ENCODE assay signal across 19 cellular contexts in the genomic region with DNA sequence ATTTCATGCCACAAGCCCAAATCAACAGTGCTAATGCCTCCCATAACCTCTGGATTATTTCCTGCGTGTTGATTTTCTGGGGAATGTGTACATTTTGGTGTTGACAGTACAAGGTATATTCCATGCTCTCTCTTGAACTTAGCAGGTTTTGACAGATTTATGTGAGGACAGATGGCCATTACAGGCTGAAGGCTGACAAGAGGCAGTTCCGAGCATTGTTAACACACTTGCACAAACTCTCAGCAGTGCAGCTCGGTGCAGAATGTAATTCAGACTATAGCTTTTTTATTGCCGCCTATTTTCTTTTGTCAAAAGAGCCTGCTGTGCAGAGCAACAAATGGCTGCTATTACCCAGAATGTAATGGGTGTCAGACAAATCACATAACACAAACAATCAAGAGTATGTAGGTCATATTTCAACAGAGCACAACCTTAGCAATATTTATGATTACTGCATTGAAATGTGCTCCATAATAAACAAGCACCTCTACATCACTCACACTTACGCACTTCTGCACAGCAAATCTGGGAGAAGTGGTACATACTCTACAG.
DNase-seq lines count a peak whose midpoint lies in the region; ATAC-seq and TF ChIP-seq lines count a peak whose summit lies in the region.
"Had no signal": no experiment of that assay in that cellular context is flagged by ENCODE, and none has a peak within 500 bp of the region (broad histone marks: within the 10 kb centered on the region; RNA-seq: fewer than 3 reads in every experiment).

No MANE protein-coding gene starts in this region.

- H3K4me3 Mint-ChIP-seq in activated T-cell treated with anti-CD3 and anti-CD28 coated beads, Interleukin-2, amount 50 U/mL, for 72 hours, result no peak overlapping the region
- H3K4me3 Mint-ChIP-seq: CD4-positive, alpha-beta memory T cell; endodermal cell had no signal

- DNase-seq in AG08396 (ENCODE audit: low spot score) (peak; percentile 3), NCI-H128 (lab: John Stamatoyannopoulos, UW; ENCODE audit: unreplicated experiment) (peak; percentile 71), NCI-H510A (lab: John Stamatoyannopoulos, UW) (peak; percentile 31), left lung (no peak), ecto neural progenitor cell (ENCODE audit: low spot score) (no peak)
- no peak for DNase-seq in stimulated activated CD4-positive, alpha-beta T cell treated with anti-CD3 and anti-CD28 coated beads, Interleukin-4, amount 100 ng/mL, for 1 hour
- DNase-seq in activated T-cell treated with anti-CD3 and anti-CD28 coated beads, Interleukin-2, amount 50 U/mL, for 72 hours, result no peak
- DNase-seq: ACHN; activated CD4-positive, CD25-positive, alpha-beta regulatory T cell; activated CD8-positive, alpha-beta memory T cell treated with anti-CD3 and anti-CD28 coated beads for 24 hours; activated effector memory CD4-positive, alpha-beta T cell treated with Interleukin-2 at 50 U/mL for 16 hours; CD4-positive, alpha-beta memory T cell; cerebellar nuclear complex; endodermal cell; naive B cell; stimulated activated naive CD4-positive, alpha-beta T cell treated with Interleukin-2 at 50 U/mL for 16 hours had no signal

- H3K9me3 Mint-ChIP-seq in activated T-cell treated with anti-CD3 and anti-CD28 coated beads, Interleukin-2, amount 50 U/mL, for 72 hours, result peaks cover 5% of the 10 kb centered on the region in 2 donors
- H3K9me3 Mint-ChIP-seq: endodermal cell had no signal

- H3K4me3 ChIP-seq in left lung, result no peak overlapping the region
- H3K4me3 ChIP-seq: SJCRH30 had no signal

- no peaks in the 10 kb centered on the region for H3K4me1 Mint-ChIP-seq in activated T-cell treated with anti-CD3 and anti-CD28 coated beads, Interleukin-2, amount 50 U/mL, for 72 hours (ENCODE audit: low read depth)
- H3K4me1 Mint-ChIP-seq: CD4-positive, alpha-beta memory T cell; naive B cell had no signal

- no peaks in the 10 kb centered on the region for H3K36me3 ChIP-seq in left lung
- H3K36me3 ChIP-seq: SJCRH30 had no signal

- ATAC-seq in left lung (peak; percentile 54), esophagus mucosa (no peak)
- ATAC-seq in activated T-cell treated with anti-CD3 and anti-CD28 coated beads, Interleukin-2, amount 50 U/mL, for 72 hours (replicated peaks in 1 of 2), result no peak
- ATAC-seq: left lobe of liver had no signal

- H3K27me3 Mint-ChIP-seq in activated T-cell treated with anti-CD3 and anti-CD28 coated beads, Interleukin-2, amount 50 U/mL, for 72 hours (ENCODE audit: low read depth), result no peaks in the 10 kb centered on the region
- H3K27me3 Mint-ChIP-seq: CD4-positive, alpha-beta memory T cell had no signal

- intact Hi-C loops in left lung (cut with DNase I), result no loop called here

- no peak overlapping the region for H3K27ac Mint-ChIP-seq in activated T-cell treated with anti-CD3 and anti-CD28 coated beads, Interleukin-2, amount 50 U/mL, for 72 hours
- H3K27ac Mint-ChIP-seq: CD4-positive, alpha-beta memory T cell; endodermal cell; naive B cell had no signal

- H3K27me3 ChIP-seq in left lung, result no peaks in the 10 kb centered on the region

- TF ChIP-seq CTCF in left lung (IDR thresholded peaks at IDR 0.05), result no peak

- no peaks in the 10 kb centered on the region for H3K36me3 Mint-ChIP-seq in activated T-cell treated with anti-CD3 and anti-CD28 coated beads, Interleukin-2, amount 50 U/mL, for 72 hours (ENCODE audit: insufficient read depth in 2 of 2)
- H3K36me3 Mint-ChIP-seq: CD4-positive, alpha-beta memory T cell; naive B cell had no signal

- H3K27ac ChIP-seq in left lung, result no peak overlapping the region
- H3K27ac ChIP-seq: SJCRH30 had no signal

- H3K4me1 ChIP-seq in left lung, result peaks cover 0 to 10% of the 10 kb centered on the region in 2 donors

- no peaks in the 10 kb centered on the region for H3K9me3 ChIP-seq in left lung
- H3K9me3 ChIP-seq: SJCRH30 had no signal

Comparison
In these comparisons a context has a peak if more than half of its experiments do, and no peak if none do; other contexts are left out.
1. DNase-seq: peak in AG08396 (single experiment), NCI-H128 (single experiment) and NCI-H510A (single experiment); none in left lung (0 of 2), ecto neural progenitor cell (single experiment), stimulated activated CD4-positive, alpha-beta T cell treated with anti-CD3 and anti-CD28 coated beads, Interleukin-4, amount 100 ng/mL, for 1 hour (single experiment) and activated T-cell treated with anti-CD3 and anti-CD28 coated beads, Interleukin-2, amount 50 U/mL, for 72 hours (0 of 2).